Comparison of ENCODE assay signal across 8 cellular contexts in genomic region chr3:141294848-141295247, GRCh38.
DNase-seq lines count a peak whose midpoint lies in the region; ATAC-seq and TF ChIP-seq lines count a peak whose summit lies in the region.

No MANE protein-coding gene starts in this region.

- H3K4me3 Mint-ChIP-seq in CD4-positive, alpha-beta memory T cell = peak overlapping the region; percentile 59 to 84 (median 78)
- peak overlapping the region; percentile 56 for H3K4me3 Mint-ChIP-seq in osteocyte (ENCODE audit: unreplicated experiment)

- TF ChIP-seq CTCF in RWPE1 (conservative IDR thresholded peaks at IDR 0.05; ENCODE audit: low read depth) (no peak), epithelial cell of esophagus (IDR thresholded peaks at IDR 0.05; ENCODE audit: insufficient read depth, low read depth, low read length, missing control alignments) (no peak), osteocyte (IDR thresholded peaks at IDR 0.05) (no peak)

- H3K9me3 ChIP-seq in CD4-positive, alpha-beta memory T cell (ENCODE audit: control insufficient read depth in 1 of 2, low read length in 2 of 2) = no peaks in the 10 kb centered on the region

- peaks cover 17 to 33% of the 10 kb centered on the region in 2 donors for H3K36me3 Mint-ChIP-seq in CD4-positive, alpha-beta memory T cell
- H3K36me3 Mint-ChIP-seq in osteocyte (ENCODE audit: unreplicated experiment) = peaks cover 7% of the 10 kb centered on the region

- peaks cover 11% of the 10 kb centered on the region for H3K4me1 ChIP-seq in CD4-positive, alpha-beta memory T cell (ENCODE audit: insufficient read depth, low read length)

- no peaks in the 10 kb centered on the region for H3K36me3 ChIP-seq in CD4-positive, alpha-beta memory T cell (ENCODE audit: insufficient read depth, low read length)

- H3K4me3 ChIP-seq in CD4-positive, alpha-beta memory T cell (ENCODE audit: low read length in 2 of 2) = peak overlapping the region; percentile 12 to 35
- H3K4me3 ChIP-seq in epithelial cell of esophagus (ENCODE audit: low read length) = no peak overlapping the region

- H3K9me3 Mint-ChIP-seq in CD4-positive, alpha-beta memory T cell = peaks cover 0 to 3% (median 0%) of the 10 kb centered on the region in 8 donors
- H3K9me3 Mint-ChIP-seq in osteocyte (ENCODE audit: unreplicated experiment) = no peaks in the 10 kb centered on the region

- H3K27ac Mint-ChIP-seq in CD4-positive, alpha-beta memory T cell = peak overlapping the region; percentile 58 to 95 (median 86)
- peak overlapping the region; percentile 92 for H3K27ac Mint-ChIP-seq in osteocyte (ENCODE audit: unreplicated experiment)

- CTCF ChIA-PET in CD4-positive, alpha-beta memory T cell (lab: Charles Lee; ENCODE audit: partially characterized antibody) = interaction anchor here (0.6 to 3.2 kb wide), 3 partner anchors 11 to 609 kb away, joined by 3 to 26 read pairs (median 9); no protein-coding TSS in a partner anchor
- CTCF ChIA-PET in RWPE1 (lab: Yijun Ruan, JAX) = interaction anchor here (1.5 kb wide), 1 partner anchor 14 kb away, joined by 3 read pairs; no protein-coding TSS in a partner anchor

- POLR2A ChIA-PET in CD4-positive, alpha-beta memory T cell (lab: Charles Lee; ENCODE audit: partially characterized antibody) = interaction anchor here (0.8 to 1.2 kb wide), 5 partner anchors 9 to 63 kb away, joined by 3 to 5 read pairs (median 3); partner anchors contain the start of gene PXYLP1
- POLR2A ChIA-PET in RWPE1 (lab: Yijun Ruan, JAX; ENCODE audit: low non-redundant PET) = no interaction called here

- intact Hi-C loops in CD4-positive, alpha-beta memory T cell (cut with micrococcal nuclease) = no loop called here

- ATAC-seq in HG03159 (IDR thresholded peaks at IDR 0.05; ENCODE audit: unreplicated experiment) = no peak

- no peak for DNase-seq in CD4-positive, alpha-beta memory T cell
- DNase-seq in RWPE1 (ENCODE audit: low spot score) (peak; percentile 44), epithelial cell of esophagus (ENCODE audit: low read depth) (peak; percentile 81), osteocyte (ENCODE audit: extremely low spot score, unreplicated experiment) (no peak), NCI-H69 (lab: John Stamatoyannopoulos, UW) (no peak), NCI-H510A (lab: John Stamatoyannopoulos, UW) (no peak), RPMI8226 (no peak)

- H3K4me1 Mint-ChIP-seq in CD4-positive, alpha-beta memory T cell = peaks cover 9 to 23% (median 21%) of the 10 kb centered on the region in 4 donors
- H3K4me1 Mint-ChIP-seq in osteocyte (ENCODE audit: unreplicated experiment) = peaks cover 32% of the 10 kb centered on the region

- H3K27me3 ChIP-seq in CD4-positive, alpha-beta memory T cell (ENCODE audit: insufficient read depth, low read length) = no peaks in the 10 kb centered on the region

- H3K27me3 Mint-ChIP-seq in CD4-positive, alpha-beta memory T cell = no peaks in the 10 kb centered on the region
- no peaks in the 10 kb centered on the region for H3K27me3 Mint-ChIP-seq in osteocyte (ENCODE audit: unreplicated experiment)

- peak overlapping the region; percentile 38 for H3K27ac ChIP-seq in CD4-positive, alpha-beta memory T cell (ENCODE audit: low read depth, low read length)
- H3K27ac ChIP-seq in RWPE1 = no peak overlapping the region

Comparison
In these comparisons a context has a peak if more than half of its experiments do, and no peak if none do; other contexts are left out.
1. DNase-seq: peak in RWPE1 (single experiment) and epithelial cell of esophagus (single experiment); none in CD4-positive, alpha-beta memory T cell (0 of 5), osteocyte (single experiment), NCI-H69 (single experiment), NCI-H510A (single experiment) and RPMI8226 (single experiment).